Comparison of ENCODE assay signal across 1 cellular context in genomic region chr12:29709641-29710040, GRCh38.
TF ChIP-seq lines count a peak whose summit lies in the region.

No MANE protein-coding gene starts in this region.

TF ChIP-seq in H1, 55 proteins besides CTCF, POLR2A, EP300 and RAD21:
- TF ChIP-seq USF2 (IDR thresholded peaks at IDR 0.05; ENCODE audit: low read length), result no peak
- no peak for TF ChIP-seq CHD2 (IDR thresholded peaks at IDR 0.05; ENCODE audit: low read length)
